In the genomic region with DNA sequence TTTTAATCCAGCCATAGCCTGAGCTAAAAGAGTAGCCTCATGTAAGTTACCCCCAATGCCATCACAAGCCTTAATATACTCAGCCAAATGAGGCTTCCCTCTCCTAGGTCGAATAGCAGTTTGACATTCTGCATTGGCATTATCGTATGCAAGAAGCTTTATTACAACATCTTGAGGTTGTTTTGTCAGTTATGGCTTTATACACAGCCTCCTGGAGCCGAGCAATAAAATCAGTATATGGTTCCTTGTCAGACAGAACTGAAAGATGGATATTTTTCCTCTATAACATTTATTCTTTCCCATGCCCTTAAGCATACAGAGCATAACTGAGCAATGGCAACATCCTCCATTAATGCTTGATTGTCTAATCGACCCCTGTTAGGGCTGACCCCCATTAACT, we compare ENCODE assay signal across 25 cellular contexts. TPM values are rescaled to one million over a fixed set of nuclear protein-coding genes. Genes with fewer than 3 reads are reported as not detected.
"Had no signal": no experiment of that assay in that cellular context is flagged by ENCODE, and none has a peak within 500 bp of the region (broad histone marks: within the 10 kb centered on the region; RNA-seq: fewer than 3 reads in every experiment).

No MANE protein-coding gene starts in this region.

- ATAC-seq: left lung; naive thymus-derived CD4-positive, alpha-beta T cell; sciatic nerve; stimulated activated naive CD8-positive, alpha-beta T cell treated with anti-CD3 and anti-CD28 coated beads, Interleukin-15, amount 100 ng/mL, for 72 hours had no signal

- H3K36me3 ChIP-seq: left lung, prostate gland, right atrium auricular region, suprapubic skin, transverse colon, vagina had no signal

- H3K27ac ChIP-seq: dorsolateral prefrontal cortex, left lung, prostate gland, right atrium auricular region, suprapubic skin, transverse colon, vagina had no signal

- H3K27ac Mint-ChIP-seq: immature natural killer cell; mesothelial cell of epicardium; naive thymus-derived CD4-positive, alpha-beta T cell; nephron; stimulated activated naive CD8-positive, alpha-beta T cell treated with anti-CD3 and anti-CD28 coated beads, Interleukin-15, amount 100 ng/mL, for 72 hours had no signal

- H3K4me2 ChIP-seq: smooth muscle cell had no signal

- H3K27me3 Mint-ChIP-seq: stimulated activated naive CD8-positive, alpha-beta T cell treated with anti-CD3 and anti-CD28 coated beads, Interleukin-15, amount 100 ng/mL, for 72 hours had no signal

- H3K4me1 Mint-ChIP-seq: immature natural killer cell; mesothelial cell of epicardium; stimulated activated naive CD8-positive, alpha-beta T cell treated with anti-CD3 and anti-CD28 coated beads, Interleukin-15, amount 100 ng/mL, for 72 hours had no signal

- H3K9me3 Mint-ChIP-seq: stimulated activated naive CD8-positive, alpha-beta T cell treated with anti-CD3 and anti-CD28 coated beads, Interleukin-15, amount 100 ng/mL, for 72 hours had no signal

- H3K4me3 ChIP-seq: left lung, prostate gland, right atrium auricular region, smooth muscle cell, suprapubic skin, transverse colon, vagina had no signal

- H3K4me3 Mint-ChIP-seq: immature natural killer cell; mesothelial cell of epicardium; naive thymus-derived CD4-positive, alpha-beta T cell; nephron; stimulated activated naive CD8-positive, alpha-beta T cell treated with anti-CD3 and anti-CD28 coated beads, Interleukin-15, amount 100 ng/mL, for 72 hours had no signal

- H3K9me3 ChIP-seq: prostate gland, right atrium auricular region, suprapubic skin, transverse colon, vagina had no signal

- DNase-seq: dorsolateral prefrontal cortex; effector CD4-positive, alpha-beta T cell; hypothalamus; immature natural killer cell; left lung; mesenchymal stem cell; naive thymus-derived CD4-positive, alpha-beta T cell; stimulated activated CD4-positive, alpha-beta T cell treated with anti-CD3 and anti-CD28 coated beads, Interleukin-12 subunit alpha, Interleukin-12 subunit beta, amount 100 ng/mL, for 4 hours; stimulated activated CD4-positive, alpha-beta T cell treated with anti-CD3 and anti-CD28 coated beads, Interleukin-1b, Interleukin-23, amount 100 ng/mL, for 48 hours; stimulated activated CD4-positive, alpha-beta T cell treated with anti-CD3 and anti-CD28 coated beads, Interleukin-4, amount 100 ng/mL, for 1 hour; stimulated activated CD8-positive, alpha-beta memory T cell treated with anti-CD3 and anti-CD28 coated beads, Interleukin-4, amount 100 ng/mL, for 48 hours; stimulated activated naive CD4-positive, alpha-beta T cell; stimulated activated naive CD8-positive, alpha-beta T cell treated with anti-CD3 and anti-CD28 coated beads, Interleukin-15, amount 100 ng/mL, for 72 hours; transverse colon had no signal

- H3K27me3 ChIP-seq: dorsolateral prefrontal cortex, left lung, right atrium auricular region, suprapubic skin, transverse colon, vagina had no signal

- H3K4me1 ChIP-seq: left lung, prostate gland, right atrium auricular region, suprapubic skin, vagina had no signal

RNA-seq across cellular contexts. Expression of a gene that starts 5.4 kb away (rescaled TPM):
- total RNA-seq: frontal cortex, lung microvascular endothelial cell, osteocyte, right atrium auricular region, smooth muscle cell, suprapubic skin, transverse colon, vagina had no signal
